Comparison of ENCODE assay signal across 8 cellular contexts in genomic region chr6:31829633-31830492, GRCh38. TPM values are rescaled to one million over a fixed set of nuclear protein-coding genes. Genes with fewer than 3 reads are reported as not detected.
DNase-seq lines count a peak whose midpoint lies in the region; ATAC-seq, FAIRE-seq and TF ChIP-seq lines count a peak whose summit lies in the region.

No MANE protein-coding gene starts in this region.

- peak; percentile 2; the same call in 1 of the 3 replicates for ATAC-seq in SK-N-SH treated with all-trans-retinoic acid at 6 μM for 48 hours
- ATAC-seq in naive B cell (ENCODE audit: low read depth in 2 of 2), result peak; percentile 13 to 15
- no peak for ATAC-seq in GM21529 (IDR thresholded peaks at IDR 0.05; ENCODE audit: unreplicated experiment)
- no peak for ATAC-seq in HG03159 (IDR thresholded peaks at IDR 0.05; ENCODE audit: unreplicated experiment)

- H3K4me3 Mint-ChIP-seq in naive B cell, result peak overlapping the region; percentile 80 to 95 (median 88)

- peaks cover 19 to 54% (median 31%) of the 10 kb centered on the region in 3 donors for H3K4me1 Mint-ChIP-seq in naive B cell

- peak; percentile 72 for DNase-seq in DMS53 (lab: John Stamatoyannopoulos, UW)
- DNase-seq in KG1 (lab: John Stamatoyannopoulos, UW), result peak; percentile 60
- peak; percentile 53 for DNase-seq in naive B cell
- no peak for DNase-seq in ecto neural progenitor cell (ENCODE audit: low spot score)

- no peaks in the 10 kb centered on the region for H3K27me3 Mint-ChIP-seq in naive B cell

- H3K27ac Mint-ChIP-seq in naive B cell, result peak overlapping the region; percentile 2 to 99 (median 77)

- no peaks in the 10 kb centered on the region for H3K9me3 Mint-ChIP-seq in naive B cell

- FAIRE-seq in endometrium (lab: Jason Lieb, UNC), result peak; percentile 41

- H3K36me3 Mint-ChIP-seq in naive B cell, result no peaks in the 10 kb centered on the region

TF ChIP-seq in SK-N-SH treated with all-trans-retinoic acid at 6 μM for 48 hours, 23 proteins besides CTCF, POLR2A, EP300 and RAD21:
- TF ChIP-seq PATZ1 (CRISPR knock-in tag; IDR thresholded peaks at IDR 0.05; ENCODE audit: borderline replicate concordance) (no peak), TSHZ2 (CRISPR knock-in tag; IDR thresholded peaks at IDR 0.05) (no peak), ESRRG (CRISPR knock-in tag; IDR thresholded peaks at IDR 0.05) (no peak)

RNA-seq across cellular contexts. Expression of gene HSPA1B, which starts 2.3 kb away (rescaled TPM):
- 1 to 10 TPM; 1.1 to 2.8 (median 1.8) TPM for polyA plus RNA-seq in naive B cell (ENCODE audit: low read depth in 6 of 6)

RNA-seq across cellular contexts. Expression of gene HSPA1A, which starts 14.5 kb away (rescaled TPM):
- polyA plus RNA-seq in naive B cell (ENCODE audit: low read depth in 6 of 6), result 10 to 100 TPM in 2 of 6 donors, 1 to 10 TPM in 3, under 1 TPM in 1; 0.23 to 12.1 (median 7.9) TPM

RNA-seq across cellular contexts. Expression of gene HSPA1L, which starts 14.8 kb away (rescaled TPM):
- polyA plus RNA-seq in naive B cell (ENCODE audit: low read depth in 6 of 6), result 1 to 10 TPM in 1 of 6 donors, under 1 TPM in 4, not detected in 1; 0.45 to 1.4 (median 0.71) TPM

RNA-seq across cellular contexts. Expression of gene LSM2, which starts 23.1 kb away (rescaled TPM):
- polyA plus RNA-seq in naive B cell (ENCODE audit: low read depth in 6 of 6), result 100 to 1,000 TPM in 1 of 6 donors, 10 to 100 TPM in 5; 75.4 to 107 (median 92.4) TPM

RNA-seq across cellular contexts. Expression of gene NEU1, which starts 32.8 kb away (rescaled TPM):
- polyA plus RNA-seq in naive B cell (ENCODE audit: low read depth in 6 of 6), result 10 to 100 TPM; 10.9 to 19.5 (median 18.2) TPM

Comparison
In these comparisons a context has a peak if more than half of its experiments do, and no peak if none do; other contexts are left out.
1. ATAC-seq: peak in SK-N-SH treated with all-trans-retinoic acid at 6 μM for 48 hours (single experiment) and naive B cell (2 of 2); none in GM21529 (single experiment) and HG03159 (single experiment).